ENCODE assay signal across 10 cellular contexts in the genomic region with DNA sequence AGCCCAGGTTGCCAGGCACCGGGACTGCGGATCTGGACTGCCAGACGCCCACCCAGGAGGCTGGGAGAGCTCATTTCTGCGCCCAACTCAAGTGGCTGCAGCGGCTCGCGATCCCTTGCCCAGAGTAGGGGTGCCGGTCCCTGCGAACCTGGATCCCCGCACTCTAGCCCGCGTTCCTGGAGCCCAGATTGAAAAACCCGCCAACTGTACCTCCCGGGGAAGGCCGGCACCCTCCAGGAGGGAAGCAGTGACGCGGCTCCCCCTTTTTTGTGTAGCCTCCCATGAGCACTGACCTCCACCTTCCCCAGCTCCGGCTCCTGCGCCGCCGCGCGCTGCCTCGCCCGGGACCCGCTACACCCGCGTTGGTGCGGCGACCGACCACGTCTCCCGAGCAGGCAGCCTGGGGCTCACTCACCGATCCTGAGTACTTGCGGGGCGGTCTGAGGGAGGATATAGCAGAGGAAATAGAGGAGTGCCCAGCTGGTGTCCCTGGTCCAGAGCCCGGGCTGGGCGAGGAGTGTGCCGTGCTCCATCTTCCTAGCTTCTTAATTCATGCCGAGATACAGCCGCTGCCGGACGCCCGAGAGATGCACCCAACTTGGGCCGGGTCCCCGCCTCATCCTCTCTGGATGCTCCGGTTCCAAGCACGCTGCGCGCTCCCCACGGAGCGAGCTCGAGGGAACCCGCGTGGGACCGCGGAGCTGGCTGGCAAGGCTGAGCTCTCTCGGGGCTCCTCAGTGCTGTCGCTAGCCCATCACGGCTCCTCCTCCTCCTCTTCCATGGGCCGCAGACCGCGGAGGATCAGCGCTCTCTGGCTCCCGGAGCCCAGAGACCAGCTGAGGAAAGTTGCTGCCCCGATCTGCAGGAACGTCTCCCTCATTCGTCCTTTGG. TPM values are rescaled to one million over a fixed set of nuclear protein-coding genes. Genes with fewer than 3 reads are reported as not detected.
DNase-seq lines count a peak whose midpoint lies in the region; ATAC-seq and TF ChIP-seq lines count a peak whose summit lies in the region.
"Had no signal": no experiment of that assay in that cellular context is flagged by ENCODE, and none has a peak within 500 bp of the region (broad histone marks: within the 10 kb centered on the region; RNA-seq: fewer than 3 reads in every experiment).

No MANE protein-coding gene starts in this region.

- peak overlapping the region; percentile 91 for H3K4me3 Mint-ChIP-seq in endothelial cell (ENCODE audit: unreplicated experiment)
- no peak overlapping the region for H3K4me3 Mint-ChIP-seq in activated naive CD4-positive, alpha-beta T cell treated with anti-CD3 and anti-CD28 coated beads, Interleukin-2, amount 10 ng/mL, durations not matched to agents 7 days and 5 days

- ATAC-seq in GM21737 (IDR thresholded peaks at IDR 0.05; ENCODE audit: unreplicated experiment) (no peak), HG03439 (IDR thresholded peaks at IDR 0.05; ENCODE audit: unreplicated experiment) (no peak)
- ATAC-seq: mucosa of descending colon had no signal

- H3K9me3 ChIP-seq in HUES6 (ENCODE audit: control insufficient read depth, insufficient read depth, low read depth, low read length) (no peaks in the 10 kb centered on the region), muscle layer of colon (ENCODE audit: low read length) (no peaks in the 10 kb centered on the region)
- H3K9me3 ChIP-seq: mucosa of descending colon had no signal

- H3K9ac ChIP-seq in HUES6 (ENCODE audit: low read length) = peak overlapping the region; percentile 56
- no peak overlapping the region for H3K9ac ChIP-seq in muscle layer of colon (ENCODE audit: low read length)

- H3K9me3 Mint-ChIP-seq in endothelial cell (ENCODE audit: unreplicated experiment) = no peaks in the 10 kb centered on the region
- peaks cover 2% of the 10 kb centered on the region for H3K9me3 Mint-ChIP-seq in activated naive CD4-positive, alpha-beta T cell treated with anti-CD3 and anti-CD28 coated beads, Interleukin-2, amount 10 ng/mL, durations not matched to agents 7 days and 5 days

- CTCF ChIA-PET in activated naive CD4-positive, alpha-beta T cell treated with anti-CD3 and anti-CD28 coated beads, Interleukin-2, amount 10 ng/mL, durations not matched to agents 7 days and 5 days (lab: Charles Lee) = no interaction called here

- H3K27ac ChIP-seq in ACC112 (ENCODE audit: low read depth, low read length) (no peak overlapping the region), HUES6 (ENCODE audit: low read depth, low read length) (no peak overlapping the region), muscle layer of colon (ENCODE audit: low read depth, low read length) (no peak overlapping the region)

- no peak for TF ChIP-seq CTCF in endothelial cell (IDR thresholded peaks at IDR 0.05; ENCODE audit: unreplicated experiment)

- no peaks in the 10 kb centered on the region for H3K36me3 Mint-ChIP-seq in endothelial cell (ENCODE audit: low read depth, unreplicated experiment)
- H3K36me3 Mint-ChIP-seq in activated naive CD4-positive, alpha-beta T cell treated with anti-CD3 and anti-CD28 coated beads, Interleukin-2, amount 10 ng/mL, durations not matched to agents 7 days and 5 days = no peaks in the 10 kb centered on the region

- DNase-seq in endothelial cell (ENCODE audit: low spot score) (peak; percentile 38), SW 1271 (lab: John Stamatoyannopoulos, UW) (no peak)
- no peak for DNase-seq in activated naive CD4-positive, alpha-beta T cell treated with anti-CD3 and anti-CD28 coated beads, Interleukin-2, amount 10 ng/mL, durations not matched to agents 7 days and 5 days
- DNase-seq: KG1 had no signal

- H3K36me3 ChIP-seq in ACC112 (ENCODE audit: insufficient read depth, low read length) = no peaks in the 10 kb centered on the region
- no peaks in the 10 kb centered on the region for H3K36me3 ChIP-seq in HUES6 (ENCODE audit: control insufficient read depth, insufficient read depth, low read length)
- no peaks in the 10 kb centered on the region for H3K36me3 ChIP-seq in muscle layer of colon (ENCODE audit: insufficient read depth, low read length)

- H3K4me3 ChIP-seq in ACC112 (ENCODE audit: low read depth, low read length) (peak overlapping the region; percentile 70), HUES6 (ENCODE audit: low read depth, low read length) (peak overlapping the region; percentile 78), muscle layer of colon (ENCODE audit: low read depth in 1 of 2, low read length in 2 of 2) (peak overlapping the region; percentile 13 to 34)
- H3K4me3 ChIP-seq: mucosa of descending colon had no signal

- peaks cover 89% of the 10 kb centered on the region for H3K27me3 ChIP-seq in ACC112 (ENCODE audit: insufficient read depth, low read length)
- peaks cover 73% of the 10 kb centered on the region for H3K27me3 ChIP-seq in HUES6 (ENCODE audit: control insufficient read depth, insufficient read depth, low read length)
- peaks cover 0 to 16% of the 10 kb centered on the region in 2 donors for H3K27me3 ChIP-seq in muscle layer of colon (ENCODE audit: control insufficient read depth in 1 of 2, insufficient read depth in 2 of 2, low read length in 2 of 2)

- H3K27ac Mint-ChIP-seq in endothelial cell (ENCODE audit: unreplicated experiment) = no peak overlapping the region
- no peak overlapping the region for H3K27ac Mint-ChIP-seq in activated naive CD4-positive, alpha-beta T cell treated with anti-CD3 and anti-CD28 coated beads, Interleukin-2, amount 10 ng/mL, durations not matched to agents 7 days and 5 days

- peak overlapping the region; percentile 40 for H2AFZ ChIP-seq in ACC112 (ENCODE audit: low read length, unreplicated experiment)

- H3K4me1 Mint-ChIP-seq in endothelial cell (ENCODE audit: unreplicated experiment) = peaks cover 6% of the 10 kb centered on the region
- no peaks in the 10 kb centered on the region for H3K4me1 Mint-ChIP-seq in activated naive CD4-positive, alpha-beta T cell treated with anti-CD3 and anti-CD28 coated beads, Interleukin-2, amount 10 ng/mL, durations not matched to agents 7 days and 5 days

- H3K27me3 Mint-ChIP-seq in endothelial cell (ENCODE audit: unreplicated experiment) = peaks cover 9% of the 10 kb centered on the region
- peaks cover 27% of the 10 kb centered on the region for H3K27me3 Mint-ChIP-seq in activated naive CD4-positive, alpha-beta T cell treated with anti-CD3 and anti-CD28 coated beads, Interleukin-2, amount 10 ng/mL, durations not matched to agents 7 days and 5 days

- no peaks in the 10 kb centered on the region for H3K4me1 ChIP-seq in ACC112 (ENCODE audit: control insufficient read depth, insufficient read depth, low read length, unreplicated experiment)
- H3K4me1 ChIP-seq in HUES6 (ENCODE audit: control insufficient read depth, insufficient read depth, low read length) = no peaks in the 10 kb centered on the region
- no peaks in the 10 kb centered on the region for H3K4me1 ChIP-seq in muscle layer of colon (ENCODE audit: insufficient read depth, low read length)

- H3K79me2 ChIP-seq in ACC112 (ENCODE audit: control insufficient read depth, insufficient read depth, low read length, unreplicated experiment) = no peaks in the 10 kb centered on the region

RNA-seq across cellular contexts. Expression of a gene that starts 0.6 kb away (rescaled TPM):
- total RNA-seq in endothelial cell (ENCODE audit: unreplicated experiment) = not detected

Comparison
In these comparisons a context has a peak if more than half of its experiments do, and no peak if none do; other contexts are left out.
1. H3K4me3 ChIP-seq: peak in every context shown above with its lines; median percentile 78 in HUES6; 70 in ACC112; 24 in muscle layer of colon.